ENCODE assay signal across 16 cellular contexts in the genomic region with DNA sequence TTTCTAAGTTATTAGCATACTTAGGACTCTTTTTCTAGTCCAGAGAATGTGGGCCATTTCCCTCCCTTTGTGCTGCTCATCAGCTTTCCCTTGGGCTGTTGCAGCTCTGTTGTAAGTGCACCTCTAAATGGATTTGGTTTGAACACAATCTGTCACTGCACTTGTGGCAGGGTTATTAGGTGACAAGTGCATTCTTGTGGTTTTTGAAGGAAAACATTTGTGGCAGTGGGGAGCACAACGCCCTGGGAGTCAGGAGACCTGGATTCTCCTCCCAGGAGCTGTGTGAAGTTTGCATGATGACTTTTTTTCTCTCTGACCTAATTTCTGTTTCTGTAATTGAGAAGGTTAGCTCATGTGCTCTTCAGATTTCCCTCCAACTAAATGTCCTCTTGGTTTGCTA.
"Had no signal": no experiment of that assay in that cellular context is flagged by ENCODE, and none has a peak within 500 bp of the region (broad histone marks: within the 10 kb centered on the region; RNA-seq: fewer than 3 reads in every experiment).

No MANE protein-coding gene starts in this region.

- H3K4me3 Mint-ChIP-seq: activated B cell treated with CpG ODN at 0.5 μM for 24 hours; activated naive CD8-positive, alpha-beta T cell; activated T-cell treated with anti-CD3 and anti-CD28 coated beads, Interleukin-2, amount 50 U/mL, for 72 hours; brain; naive thymus-derived CD4-positive, alpha-beta T cell; stimulated activated memory B cell treated with anti-CD40 and anti-IgM and Interleukin-4, amounts not matched to agents 10 μg/mL and 1 μg/mL and 100 μg/mL, for 72 hours; T-helper 17 cell had no signal

- H3K9me3 Mint-ChIP-seq: brain; stimulated activated memory B cell treated with anti-CD40 and anti-IgM and Interleukin-4, amounts not matched to agents 10 μg/mL and 1 μg/mL and 100 μg/mL, for 72 hours had no signal

- H3K27ac Mint-ChIP-seq: activated B cell treated with CpG ODN at 0.5 μM for 24 hours; activated naive CD8-positive, alpha-beta T cell; activated T-cell treated with anti-CD3 and anti-CD28 coated beads, Interleukin-2, amount 50 U/mL, for 72 hours; brain; naive thymus-derived CD4-positive, alpha-beta T cell; stimulated activated memory B cell treated with anti-CD40 and anti-IgM and Interleukin-4, amounts not matched to agents 10 μg/mL and 1 μg/mL and 100 μg/mL, for 72 hours; T-helper 17 cell had no signal

- DNase-seq: activated B cell treated with CpG ODN at 0.5 μM for 24 hours; activated CD4-positive, alpha-beta T cell treated with anti-CD3 and anti-CD28 coated beads for 48 hours; activated CD8-positive, alpha-beta memory T cell treated with anti-CD3 and anti-CD28 coated beads, Interleukin-2, amount 50 U/mL, for 48 hours; activated gamma-delta T cell; activated T-cell treated with anti-CD3 and anti-CD28 coated beads, Interleukin-2, amount 50 U/mL, for 72 hours; amniotic stem cell; central memory CD4-positive, alpha-beta T cell; effector CD4-positive, alpha-beta T cell; hippocampal formation; kidney glomerular epithelial cell; naive thymus-derived CD4-positive, alpha-beta T cell; stimulated activated CD4-positive, alpha-beta T cell treated with anti-CD3 and anti-CD28 coated beads, Interleukin-2, amount 100 ng/mL, for 48 hours; T-helper 17 cell had no signal

- H3K36me3 Mint-ChIP-seq: activated naive CD8-positive, alpha-beta T cell; brain; naive thymus-derived CD4-positive, alpha-beta T cell; stimulated activated memory B cell treated with anti-CD40 and anti-IgM and Interleukin-4, amounts not matched to agents 10 μg/mL and 1 μg/mL and 100 μg/mL, for 72 hours had no signal

- H3K4me1 Mint-ChIP-seq: activated B cell treated with CpG ODN at 0.5 μM for 24 hours; brain; naive thymus-derived CD4-positive, alpha-beta T cell; stimulated activated memory B cell treated with anti-CD40 and anti-IgM and Interleukin-4, amounts not matched to agents 10 μg/mL and 1 μg/mL and 100 μg/mL, for 72 hours; T-helper 17 cell had no signal

- H3K27me3 Mint-ChIP-seq: activated B cell treated with CpG ODN at 0.5 μM for 24 hours; activated naive CD8-positive, alpha-beta T cell; brain; naive thymus-derived CD4-positive, alpha-beta T cell; stimulated activated memory B cell treated with anti-CD40 and anti-IgM and Interleukin-4, amounts not matched to agents 10 μg/mL and 1 μg/mL and 100 μg/mL, for 72 hours; T-helper 17 cell had no signal

- ATAC-seq: activated T-cell treated with anti-CD3 and anti-CD28 coated beads, Interleukin-2, amount 50 U/mL, for 72 hours; naive thymus-derived CD4-positive, alpha-beta T cell; stimulated activated memory B cell treated with anti-CD40 and anti-IgM and Interleukin-4, amounts not matched to agents 10 μg/mL and 1 μg/mL and 100 μg/mL, for 72 hours; T-helper 17 cell had no signal
